19 cellular contexts compared by ENCODE assay signal in the genomic region with DNA sequence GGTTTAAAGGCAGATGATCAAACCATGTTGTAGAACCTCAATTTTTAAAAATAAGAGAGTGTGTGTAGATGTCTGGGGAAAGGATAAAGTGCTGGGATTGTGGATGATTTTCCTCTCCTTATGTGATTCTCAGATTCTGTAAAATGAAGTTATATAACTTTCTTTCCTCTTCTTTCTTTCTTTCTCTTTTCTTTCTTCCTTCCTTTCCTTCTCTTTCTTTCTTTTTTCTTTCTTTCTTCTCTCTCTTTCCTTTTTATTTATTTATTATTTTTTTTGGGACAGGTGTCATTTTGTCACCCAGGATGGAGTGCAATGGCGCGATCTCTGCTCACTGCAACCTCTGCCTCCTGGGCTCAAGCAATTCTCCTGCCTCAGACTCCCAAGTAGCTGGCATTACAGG.
DNase-seq lines count a peak whose midpoint lies in the region; ATAC-seq and TF ChIP-seq lines count a peak whose summit lies in the region.
"Had no signal": no experiment of that assay in that cellular context is flagged by ENCODE, and none has a peak within 500 bp of the region (broad histone marks: within the 10 kb centered on the region; RNA-seq: fewer than 3 reads in every experiment).

No MANE protein-coding gene starts in this region.

- H3K27ac Mint-ChIP-seq in activated naive CD8-positive, alpha-beta T cell treated with anti-CD3 and anti-CD28 coated beads for 36 hours, result peak overlapping the region; percentile 25
- no peak overlapping the region for H3K27ac Mint-ChIP-seq in activated naive CD8-positive, alpha-beta T cell treated with anti-CD3 and anti-CD28 coated beads, Interleukin-2, amount 50 U/mL, for 24 hours
- peak overlapping the region; percentile 64 for H3K27ac Mint-ChIP-seq in activated naive CD8-positive, alpha-beta T cell treated with anti-CD3 and anti-CD28 coated beads, Interleukin-2, amount 10 ng/mL, durations not matched to agents 7 days and 5 days
- peak overlapping the region; percentile 67 for H3K27ac Mint-ChIP-seq in stimulated activated memory B cell treated with anti-CD40 and anti-IgM and Interleukin-4, amounts not matched to agents 10 μg/mL and 1 μg/mL and 100 μg/mL, for 72 hours
- H3K27ac Mint-ChIP-seq: CD4-positive, alpha-beta T cell; GM23338; HFFc6 had no signal

- peaks cover 0 to 92% (median 55%) of the 10 kb centered on the region in 11 experiments; a peak in 17 of 22 replicates for H4K20me1 ChIP-seq in BLaER1 treated with 17β-estradiol and CSF1 and Interleukin-3, amounts not matched to agents 10 nM and 100 nM

- H3K36me3 Mint-ChIP-seq in activated naive CD8-positive, alpha-beta T cell treated with anti-CD3 and anti-CD28 coated beads for 36 hours, result no peaks in the 10 kb centered on the region
- H3K36me3 Mint-ChIP-seq in activated naive CD8-positive, alpha-beta T cell treated with anti-CD3 and anti-CD28 coated beads, Interleukin-2, amount 50 U/mL, for 24 hours (ENCODE audit: low read depth), result no peaks in the 10 kb centered on the region
- H3K36me3 Mint-ChIP-seq in activated naive CD8-positive, alpha-beta T cell treated with anti-CD3 and anti-CD28 coated beads, Interleukin-2, amount 10 ng/mL, durations not matched to agents 7 days and 5 days, result no peaks in the 10 kb centered on the region
- H3K36me3 Mint-ChIP-seq in stimulated activated memory B cell treated with anti-CD40 and anti-IgM and Interleukin-4, amounts not matched to agents 10 μg/mL and 1 μg/mL and 100 μg/mL, for 72 hours, result no peaks in the 10 kb centered on the region

- no TSS peak for BruUV-seq in A673 (replicated peaks; lab: Mats Ljungman, UMichigan)

- peaks cover 0 to 9% (median 0%) of the 10 kb centered on the region in 11 experiments; a peak in 1 of 22 replicates for H3K27me3 ChIP-seq in BLaER1 treated with 17β-estradiol and CSF1 and Interleukin-3, amounts not matched to agents 10 nM and 100 nM
- H3K27me3 ChIP-seq in A673 (replicated peaks; ENCODE audit: insufficient read depth, low read depth, low read length, poor library complexity), result no peaks in the 10 kb centered on the region

- H3K4me1 ChIP-seq in BLaER1 treated with 17β-estradiol and CSF1 and Interleukin-3, amounts not matched to agents 10 nM and 100 nM, result peaks cover 62 to 89% (median 86%) of the 10 kb centered on the region in 10 experiments
- no peaks in the 10 kb centered on the region for H3K4me1 ChIP-seq in A673 (ENCODE audit: insufficient read depth, low read length, poor library complexity, severe bottlenecking)

- intact Hi-C loops in A673 (cut with micrococcal nuclease; ENCODE audit: unreplicated experiment), result no loop called here

- CTCF ChIA-PET in A673 (lab: Charles Lee), result no interaction called here

- no peaks in the 10 kb centered on the region for H3K27me3 Mint-ChIP-seq in activated naive CD8-positive, alpha-beta T cell treated with anti-CD3 and anti-CD28 coated beads for 36 hours
- H3K27me3 Mint-ChIP-seq in activated naive CD8-positive, alpha-beta T cell treated with anti-CD3 and anti-CD28 coated beads, Interleukin-2, amount 50 U/mL, for 24 hours, result peaks cover 3% of the 10 kb centered on the region
- H3K27me3 Mint-ChIP-seq in activated naive CD8-positive, alpha-beta T cell treated with anti-CD3 and anti-CD28 coated beads, Interleukin-2, amount 10 ng/mL, durations not matched to agents 7 days and 5 days, result no peaks in the 10 kb centered on the region
- no peaks in the 10 kb centered on the region for H3K27me3 Mint-ChIP-seq in stimulated activated memory B cell treated with anti-CD40 and anti-IgM and Interleukin-4, amounts not matched to agents 10 μg/mL and 1 μg/mL and 100 μg/mL, for 72 hours
- H3K27me3 Mint-ChIP-seq: CD4-positive, alpha-beta T cell; CD8-positive, alpha-beta memory T cell had no signal

- H3K4me1 Mint-ChIP-seq in activated naive CD8-positive, alpha-beta T cell treated with anti-CD3 and anti-CD28 coated beads for 36 hours, result peaks cover 54% of the 10 kb centered on the region
- peaks cover 47% of the 10 kb centered on the region for H3K4me1 Mint-ChIP-seq in activated naive CD8-positive, alpha-beta T cell treated with anti-CD3 and anti-CD28 coated beads, Interleukin-2, amount 50 U/mL, for 24 hours
- H3K4me1 Mint-ChIP-seq in activated naive CD8-positive, alpha-beta T cell treated with anti-CD3 and anti-CD28 coated beads, Interleukin-2, amount 10 ng/mL, durations not matched to agents 7 days and 5 days, result peaks cover 39% of the 10 kb centered on the region
- H3K4me1 Mint-ChIP-seq in stimulated activated memory B cell treated with anti-CD40 and anti-IgM and Interleukin-4, amounts not matched to agents 10 μg/mL and 1 μg/mL and 100 μg/mL, for 72 hours, result peaks cover 78% of the 10 kb centered on the region

- no peak overlapping the region for H3K9ac ChIP-seq in BLaER1 treated with 17β-estradiol and CSF1 and Interleukin-3, amounts not matched to agents 10 nM and 100 nM

- H3K27ac ChIP-seq in BLaER1 treated with 17β-estradiol and CSF1 and Interleukin-3, amounts not matched to agents 10 nM and 100 nM, result no peak overlapping the region
- H3K27ac ChIP-seq in A673 (ENCODE audit: low read depth, low read length, poor library complexity, severe bottlenecking), result no peak overlapping the region

- ATAC-seq in activated naive CD8-positive, alpha-beta T cell treated with anti-CD3 and anti-CD28 coated beads, Interleukin-2, amount 50 U/mL, for 24 hours, result no peak
- ATAC-seq in activated naive CD8-positive, alpha-beta T cell treated with anti-CD3 and anti-CD28 coated beads, Interleukin-2, amount 10 ng/mL, durations not matched to agents 7 days and 5 days (ENCODE audit: low read depth), result no peak
- no peak for ATAC-seq in stimulated activated memory B cell treated with anti-CD40 and anti-IgM and Interleukin-4, amounts not matched to agents 10 μg/mL and 1 μg/mL and 100 μg/mL, for 72 hours
- ATAC-seq: A549, GM23338, HCT116 had no signal

- DNase-seq in activated naive CD8-positive, alpha-beta T cell treated with anti-CD3 and anti-CD28 coated beads for 36 hours, result no peak
- no peak for DNase-seq in activated naive CD8-positive, alpha-beta T cell treated with anti-CD3 and anti-CD28 coated beads, Interleukin-2, amount 50 U/mL, for 24 hours
- DNase-seq in activated naive CD8-positive, alpha-beta T cell treated with anti-CD3 and anti-CD28 coated beads, Interleukin-2, amount 10 ng/mL, durations not matched to agents 7 days and 5 days, result no peak
- DNase-seq in A673 (ENCODE audit: low spot score) (no peak), DMS 273 (lab: John Stamatoyannopoulos, UW; ENCODE audit: unreplicated experiment) (no peak)
- DNase-seq: 8988T; CD4-positive, alpha-beta T cell; CD8-positive, alpha-beta memory T cell; DMS53; DMS79 treated with DMSO at 0.1 percent for 48 hours; GF-D8; H9; HFFc6 had no signal

- no peak overlapping the region for H3K4me3 ChIP-seq in BLaER1 treated with 17β-estradiol and CSF1 and Interleukin-3, amounts not matched to agents 10 nM and 100 nM
- H3K4me3 ChIP-seq in A673 (ENCODE audit: low read depth, low read length, poor library complexity, severe bottlenecking), result no peak overlapping the region
- H3K4me3 ChIP-seq: A549, GM23338 had no signal

- H3K4me2 ChIP-seq in BLaER1 treated with 17β-estradiol and CSF1 and Interleukin-3, amounts not matched to agents 10 nM and 100 nM, result peak overlapping the region in 6 of 11 experiments; percentile 65 to 88 (median 74); a peak in 8 of 22 replicates
- H3K4me2 ChIP-seq: A549, GM23338 had no signal

- peaks cover 0 to 14% (median 3%) of the 10 kb centered on the region in 11 experiments; a peak in 5 of 22 replicates for H3K36me3 ChIP-seq in BLaER1 treated with 17β-estradiol and CSF1 and Interleukin-3, amounts not matched to agents 10 nM and 100 nM
- no peaks in the 10 kb centered on the region for H3K36me3 ChIP-seq in A673 (ENCODE audit: insufficient read depth, low read length, poor library complexity, severe bottlenecking)

- no peak overlapping the region for H3K4me3 Mint-ChIP-seq in activated naive CD8-positive, alpha-beta T cell treated with anti-CD3 and anti-CD28 coated beads for 36 hours
- H3K4me3 Mint-ChIP-seq in activated naive CD8-positive, alpha-beta T cell treated with anti-CD3 and anti-CD28 coated beads, Interleukin-2, amount 50 U/mL, for 24 hours, result no peak overlapping the region
- H3K4me3 Mint-ChIP-seq in activated naive CD8-positive, alpha-beta T cell treated with anti-CD3 and anti-CD28 coated beads, Interleukin-2, amount 10 ng/mL, durations not matched to agents 7 days and 5 days, result no peak overlapping the region
- no peak overlapping the region for H3K4me3 Mint-ChIP-seq in stimulated activated memory B cell treated with anti-CD40 and anti-IgM and Interleukin-4, amounts not matched to agents 10 μg/mL and 1 μg/mL and 100 μg/mL, for 72 hours
- H3K4me3 Mint-ChIP-seq: CD14-positive monocyte; CD4-positive, alpha-beta T cell; CD8-positive, alpha-beta memory T cell; GM23338; H9; HFFc6 had no signal

- no peak for TF ChIP-seq CTCF in A673 (conservative IDR thresholded peaks at IDR 0.05; ENCODE audit: low read depth, low read length)

- H3K9me3 ChIP-seq in BLaER1 treated with 17β-estradiol and CSF1 and Interleukin-3, amounts not matched to agents 10 nM and 100 nM (replicated peaks in 1 of 11), result no peaks in the 10 kb centered on the region
- H3K9me3 ChIP-seq in A673 (ENCODE audit: low read depth, low read length, poor library complexity, severe bottlenecking), result no peaks in the 10 kb centered on the region
- H3K9me3 ChIP-seq: A549 had no signal

- no peaks in the 10 kb centered on the region for H3K9me3 Mint-ChIP-seq in activated naive CD8-positive, alpha-beta T cell treated with anti-CD3 and anti-CD28 coated beads for 36 hours
- no peaks in the 10 kb centered on the region for H3K9me3 Mint-ChIP-seq in activated naive CD8-positive, alpha-beta T cell treated with anti-CD3 and anti-CD28 coated beads, Interleukin-2, amount 50 U/mL, for 24 hours
- H3K9me3 Mint-ChIP-seq in activated naive CD8-positive, alpha-beta T cell treated with anti-CD3 and anti-CD28 coated beads, Interleukin-2, amount 10 ng/mL, durations not matched to agents 7 days and 5 days, result no peaks in the 10 kb centered on the region
- H3K9me3 Mint-ChIP-seq in stimulated activated memory B cell treated with anti-CD40 and anti-IgM and Interleukin-4, amounts not matched to agents 10 μg/mL and 1 μg/mL and 100 μg/mL, for 72 hours, result no peaks in the 10 kb centered on the region
- H3K9me3 Mint-ChIP-seq: CD4-positive, alpha-beta T cell; CD8-positive, alpha-beta memory T cell; GM23338; HFFc6 had no signal

- POLR2A ChIA-PET in activated naive CD8-positive, alpha-beta T cell treated with anti-CD3 and anti-CD28 coated beads, Interleukin-2, amount 10 ng/mL, durations not matched to agents 7 days and 5 days (lab: Charles Lee), result interaction anchor here (1.3 to 3.3 kb wide), 2 partner anchors 15 to 82 kb away, joined by 3 to 16 read pairs; a partner anchor contains a TSS
- POLR2A ChIA-PET in A673 (lab: Charles Lee; ENCODE audit: low non-redundant PET), result no interaction called here
